8 cellular contexts compared by ENCODE assay signal in genomic region chr21:34844033-34844923, GRCh38.
DNase-seq lines count a peak whose midpoint lies in the region; ATAC-seq, FAIRE-seq and TF ChIP-seq lines count a peak whose summit lies in the region.

No MANE protein-coding gene starts in this region.

- H3K4me3 ChIP-seq in OCI-LY1 (ENCODE audit: low read depth, low read length, poor library complexity, severe bottlenecking) (no peak overlapping the region), gastroesophageal sphincter (no peak overlapping the region), sigmoid colon (no peak overlapping the region)

- no peaks in the 10 kb centered on the region for H3K27me3 ChIP-seq in OCI-LY1 (ENCODE audit: insufficient read depth, low read length)
- H3K27me3 ChIP-seq in gastroesophageal sphincter, result peaks cover 7% of the 10 kb centered on the region
- H3K27me3 ChIP-seq in sigmoid colon, result no peaks in the 10 kb centered on the region

- peak; percentile 82 for ATAC-seq in gastroesophageal sphincter
- ATAC-seq in HG03045 (IDR thresholded peaks at IDR 0.05; ENCODE audit: unreplicated experiment), result no peak
- ATAC-seq in HG03571 (IDR thresholded peaks at IDR 0.05; ENCODE audit: unreplicated experiment), result no peak

- no peaks in the 10 kb centered on the region for H3F3A ChIP-seq in OCI-LY1 (ENCODE audit: insufficient read depth, low read length)

- no peaks in the 10 kb centered on the region for H3K9me2 ChIP-seq in OCI-LY1 (ENCODE audit: low read depth, low read length)

- 54 to 72% methylated on average over 2 to 9 of the region's 12 CpGs for WGBS in gastroesophageal sphincter (ENCODE audit: low coverage in 1 of 2), 2 donors
- WGBS in sigmoid colon, 2 donors, result 64 to 73% methylated on average over 12 of the region's 12 CpGs

- no peaks in the 10 kb centered on the region for H4K20me1 ChIP-seq in OCI-LY1 (ENCODE audit: insufficient read depth, low read length)

- no peak overlapping the region; the same call in 1 of the 2 replicates for H3K9ac ChIP-seq in OCI-LY1 (ENCODE audit: low read length)

- peak; percentile 13 for FAIRE-seq in GM12891 (lab: Jason Lieb, UNC)

- peak overlapping the region; percentile 87 for H3K27ac ChIP-seq in OCI-LY1 (ENCODE audit: low read depth, low read length, poor library complexity, severe bottlenecking)
- no peak overlapping the region for H3K27ac ChIP-seq in gastroesophageal sphincter
- peak overlapping the region in 1 of 4 donors; percentile 21 for H3K27ac ChIP-seq in sigmoid colon

- TF ChIP-seq CTCF in OCI-LY1 (IDR thresholded peaks at IDR 0.05; ENCODE audit: low read length) (no peak), gastroesophageal sphincter (IDR thresholded peaks at IDR 0.05) (no peak), sigmoid colon (IDR thresholded peaks at IDR 0.05) (no peak)

- intact Hi-C loops in sigmoid colon (cut with DNase I), result no loop called here

- H3K9me3 ChIP-seq in OCI-LY1 (ENCODE audit: low read length) (no peaks in the 10 kb centered on the region), gastroesophageal sphincter (no peaks in the 10 kb centered on the region), sigmoid colon (no peaks in the 10 kb centered on the region)

- H3K36me3 ChIP-seq in OCI-LY1 (ENCODE audit: insufficient read depth, low read length) (peaks cover 48% of the 10 kb centered on the region; the same call in 1 of the 2 replicates), gastroesophageal sphincter (no peaks in the 10 kb centered on the region), sigmoid colon (no peaks in the 10 kb centered on the region)

- TF ChIP-seq EP300 in gastroesophageal sphincter (IDR thresholded peaks at IDR 0.05) (no peak), sigmoid colon (IDR thresholded peaks at IDR 0.05) (no peak)

- H3K4me2 ChIP-seq in OCI-LY1 (ENCODE audit: low read length), result peak overlapping the region; percentile 16; the same call in 1 of the 2 replicates

- H2AFZ ChIP-seq in OCI-LY1 (ENCODE audit: low read length), result no peak overlapping the region

- H3K4me1 ChIP-seq in OCI-LY1 (ENCODE audit: insufficient read depth, low read length, severe bottlenecking), result peaks cover 32% of the 10 kb centered on the region
- peaks cover 0 to 30% (median 3%) of the 10 kb centered on the region in 3 donors for H3K4me1 ChIP-seq in gastroesophageal sphincter
- no peaks in the 10 kb centered on the region for H3K4me1 ChIP-seq in sigmoid colon

- H3K79me2 ChIP-seq in OCI-LY1 (ENCODE audit: insufficient read depth, low read length), result no peaks in the 10 kb centered on the region

- no peak; the same call in 1 of the 2 replicates for TF ChIP-seq POLR2A in GM12891 (IDR thresholded peaks at IDR 0.05; ENCODE audit: low read depth, low read length)
- TF ChIP-seq POLR2A in gastroesophageal sphincter (IDR thresholded peaks at IDR 0.05), result no peak
- no peak for TF ChIP-seq POLR2A in sigmoid colon (IDR thresholded peaks at IDR 0.05)

- no peak for DNase-seq in GM12891 (ENCODE audit: insufficient read length, low spot score)
- peak; percentile 87 for DNase-seq in sigmoid colon
- no peak for DNase-seq in DMS53 treated with DMSO at 0.1 percent for 48 hours (lab: John Stamatoyannopoulos, UW; ENCODE audit: unreplicated experiment)
- DNase-seq in amygdala (lab: John Stamatoyannopoulos, UW), result no peak

TF ChIP-seq in GM12891, 5 proteins besides CTCF, POLR2A, EP300 and RAD21:
- TF ChIP-seq SPI1 (IDR thresholded peaks at IDR 0.05; ENCODE audit: low read depth, low read length), result 0 out of 2 replicates have a peak, but pooled peaks have one; percentile 23
- no peak for TF ChIP-seq TAF1 (IDR thresholded peaks at IDR 0.05; ENCODE audit: low read depth, low read length)
- no peak for TF ChIP-seq POU2F2 (IDR thresholded peaks at IDR 0.05; ENCODE audit: low read depth, low read length)
- TF ChIP-seq PAX5 (IDR thresholded peaks at IDR 0.05; ENCODE audit: insufficient read depth, low read length, severe bottlenecking), result no peak
- TF ChIP-seq POLR2AphosphoS5 (IDR thresholded peaks at IDR 0.05; ENCODE audit: low read depth, low read length), result 0 out of 2 replicates have a peak, but pooled peaks have one; percentile 9
TF ChIP-seq in GM12891: peak in this region for 2.
